ENCODE assay signal across 8 cellular contexts in genomic region chr16:89828870-89829629, GRCh38. TPM values are rescaled to one million over a fixed set of nuclear protein-coding genes. Genes with fewer than 3 reads are reported as not detected.
A peak's percentile ranks its signal among the peaks of the same experiment; 100 is the strongest.
DNase-seq lines count a peak whose midpoint lies in the region; ATAC-seq, FAIRE-seq and TF ChIP-seq lines count a peak whose summit lies in the region.

No MANE protein-coding gene starts in this region.

- H3K4me1 ChIP-seq in heart left ventricle (peaks cover 0 to 18% (median 11%) of the 10 kb centered on the region in 12 donors), GM12878 (ENCODE audit: control insufficient read depth, insufficient read depth, low read length) (no peaks in the 10 kb centered on the region), right lobe of liver (peaks cover 0 to 14% (median 0%) of the 10 kb centered on the region in 4 donors), uterus (no peaks in the 10 kb centered on the region)

- peak overlapping the region in 1 of 12 donors; percentile 44 for H3K27ac ChIP-seq in heart left ventricle
- H3K27ac ChIP-seq in GM12878 (ENCODE audit: control insufficient read depth, insufficient read depth): no peak overlapping the region
- H3K27ac ChIP-seq in right lobe of liver: peak overlapping the region in 1 of 3 donors; percentile 29
- no peak overlapping the region for H3K27ac ChIP-seq in uterus

- no peak for TF ChIP-seq POLR2A in heart left ventricle (IDR thresholded peaks at IDR 0.05)
- TF ChIP-seq POLR2A in GM12878 (IDR thresholded peaks at IDR 0.05; ENCODE audit: low read depth, low read length): no peak
- no peak for TF ChIP-seq POLR2A in right lobe of liver (IDR thresholded peaks at IDR 0.05)
- no peak for TF ChIP-seq POLR2A in uterus (IDR thresholded peaks at IDR 0.05)

- H3K27me3 ChIP-seq in heart left ventricle (peaks cover 0 to 12% (median 0%) of the 10 kb centered on the region in 9 donors), GM12878 (replicated peaks in 1 of 2; ENCODE audit: control insufficient read depth in 2 of 2, insufficient read depth in 2 of 2, low read length in 1 of 2) (peaks cover 1 to 3% of the 10 kb centered on the region in 2 experiments; a peak in 3 of 4 replicates), right lobe of liver (no peaks in the 10 kb centered on the region), uterus (no peaks in the 10 kb centered on the region)

- no peak for FAIRE-seq in GM12878 (lab: Jason Lieb, UNC)

- CTCF ChIA-PET in GM12878 (lab: Yijun Ruan, JAX): no interaction called here

- intact Hi-C loops in heart left ventricle (cut with DNase I) (no loop called here), cardiac septum (cut with DNase I) (no loop called here), GM12878 (cut with micrococcal nuclease; ENCODE audit: unreplicated experiment) (no loop called here), right lobe of liver (cut with DNase I) (loop anchor here in 1 of 2 donors (5.0 kb wide), 1 partner anchor 43 kb away; the partner anchor contains the start of gene TCF25), uterus (cut with DNase I; ENCODE audit: low total_unique reads) (no loop called here)

- WGBS in heart left ventricle, 4 donors: 15 to 16% (median 16%) methylated on average over 21 to 26 of the region's 26 CpGs
- 38% methylated on average over 15 of the region's 26 CpGs for WGBS in GM12878 (ENCODE audit: insufficient coverage, insufficient replicate concordance, low lambda C conversion rate, missing lambda C conversion rate)
- WGBS in right lobe of liver (ENCODE audit: insufficient coverage, low coverage, low lambda C conversion rate, missing lambda C conversion rate): 4% methylated on average over 21 of the region's 26 CpGs

- H3K9me3 ChIP-seq in heart left ventricle: no peaks in the 10 kb centered on the region
- no peaks in the 10 kb centered on the region for H3K9me3 ChIP-seq in GM12878 (replicated peaks; ENCODE audit: control insufficient read depth, insufficient read depth, low read length)
- no peaks in the 10 kb centered on the region for H3K9me3 ChIP-seq in right lobe of liver
- H3K9me3 ChIP-seq in uterus: no peaks in the 10 kb centered on the region

- DNase-seq in heart left ventricle (no peak), cardiac septum (ENCODE audit: low spot score) (no peak), GM12878 (ENCODE audit: low read depth, low spot score) (no peak), right lobe of liver (no peak), uterus (no peak), G401 (ENCODE audit: low spot score) (no peak)

- no peak for TF ChIP-seq RAD21 in GM12878 (IDR thresholded peaks at IDR 0.05; ENCODE audit: insufficient read depth, low read depth, low read length)

- H2AFZ ChIP-seq in GM12878 (ENCODE audit: control insufficient read depth, low read depth, low read length): no peak overlapping the region

- POLR2A ChIA-PET in GM12878 (lab: Charles Lee): interaction anchor here (0.6 kb wide), 1 partner anchor 114 kb away, joined by 3 read pairs; no protein-coding TSS in a partner anchor

- no peak for TF ChIP-seq EP300 in GM12878 (IDR thresholded peaks at IDR 0.05; ENCODE audit: borderline replicate concordance in 1 of 2, control insufficient read depth in 1 of 2, low read depth in 2 of 2, low read length in 2 of 2)

- SMC1A ChIA-PET in GM12878 (lab: Charles Lee; ENCODE audit: uncharacterized antibody, unreplicated experiment): interaction anchor here (0.6 kb wide), 1 partner anchor 34 kb away, joined by 3 read pairs; no protein-coding TSS in a partner anchor

- TF ChIP-seq CTCF in heart left ventricle (IDR thresholded peaks at IDR 0.05) (no peak), GM12878 (IDR thresholded peaks at IDR 0.05 in 2 of 3, conservative IDR thresholded peaks at IDR 0.05 in 1 of 3; ENCODE audit: control insufficient read depth in 2 of 3, extremely low read depth in 1 of 3, insufficient read depth in 1 of 3, low read depth in 3 of 3, low read length in 3 of 3) (no peak), right lobe of liver (IDR thresholded peaks at IDR 0.05) (no peak), uterus (IDR thresholded peaks at IDR 0.05) (no peak)

- no peaks in the 10 kb centered on the region for H3K36me3 ChIP-seq in heart left ventricle
- H3K36me3 ChIP-seq in GM12878 (ENCODE audit: control insufficient read depth in 2 of 2, insufficient read depth in 2 of 2, low read length in 1 of 2): no peaks in the 10 kb centered on the region
- no peaks in the 10 kb centered on the region for H3K36me3 ChIP-seq in right lobe of liver
- no peaks in the 10 kb centered on the region for H3K36me3 ChIP-seq in uterus

- H3K4me3 ChIP-seq in heart left ventricle: peak overlapping the region in 11 of 12 donors; percentile 8 to 79 (median 38)
- H3K4me3 ChIP-seq in GM12878: no peak overlapping the region
- peak overlapping the region; percentile 50 to 68 (median 50) for H3K4me3 ChIP-seq in right lobe of liver
- peak overlapping the region; percentile 10 to 36 for H3K4me3 ChIP-seq in uterus

- H3K9ac ChIP-seq in GM12878 (ENCODE audit: control insufficient read depth, insufficient read depth, low read length): no peak overlapping the region

- ATAC-seq in heart left ventricle (no peak), GM12878 (no peak), right lobe of liver (peak in 2 of 4 donors; percentile 2 to 24), HG02870 (IDR thresholded peaks at IDR 0.05; ENCODE audit: unreplicated experiment) (no peak), HG03439 (IDR thresholded peaks at IDR 0.05; ENCODE audit: unreplicated experiment) (no peak)

- H4K20me1 ChIP-seq in GM12878 (ENCODE audit: control insufficient read depth, insufficient read depth): no peaks in the 10 kb centered on the region

- in situ Hi-C loops in GM12878 (cut with MboI): no loop called here
- in situ Hi-C loops in G401 (cut with HindIII; ENCODE audit: low sequenced_read_pairs): no loop called here

- RAD21 ChIA-PET in GM12878 (lab: Charles Lee; ENCODE audit: unreplicated experiment): no interaction called here

- 0 out of 2 replicates have a peak overlapping the region, but pooled peaks have one; percentile 17 for H3K4me2 ChIP-seq in GM12878 (ENCODE audit: control insufficient read depth, insufficient read depth)

- BruUV-seq in GM12878 (replicated peaks; lab: Mats Ljungman, UMichigan): no TSS peak

- H3K79me2 ChIP-seq in GM12878 (ENCODE audit: control insufficient read depth, insufficient read depth, low read length): no peaks in the 10 kb centered on the region

RNA-seq across cellular contexts. Expression of gene SPIRE2, which starts 0.8 kb away (rescaled TPM):
- total RNA-seq in heart left ventricle: 1 to 10 TPM in 6 of 9 donors, under 1 TPM in 3; 0.31 to 2.3 (median 1.3) TPM
- under 1 TPM; 0.53 to 0.55 TPM for polyA plus RNA-seq in heart left ventricle
- 0.92 TPM for total RNA-seq in cardiac septum
- total RNA-seq in GM12878 (2013; cell fraction: nucleolus; rRNA removed): 0.64 and 1.8 TPM in 2 replicates
- 0.05 and 0.23 TPM in 2 replicates for total RNA-seq in GM12878 (2014; rRNA removed)
- total RNA-seq in GM12878 (2014; rRNA removed; fragmentation: Illumina TruSeq; extraction: Trizol): 0.27 and 0.32 TPM in 2 replicates
- total RNA-seq in GM12878 (2021): 0.35 and 0.64 TPM in 2 replicates
- polyA plus RNA-seq in GM12878 (2011; ENCODE audit: low read depth): not detected
- polyA plus RNA-seq in GM12878 (2011; rRNA removed): 0.04 TPM in 1 of 2 replicates, not detected in the other
- 0.10 TPM in 1 of 2 replicates, not detected in the other for polyA plus RNA-seq in GM12878 (2011; cell fraction: cytosol; rRNA removed)
- polyA plus RNA-seq in GM12878 (2011; cell fraction: nucleus; rRNA removed): 0.37 TPM in 2 replicates
- 0.15 and 0.17 TPM in 2 replicates for polyA plus RNA-seq in GM12878 (2012)
- 0.46 and 0.52 TPM in 2 replicates for polyA plus RNA-seq in GM12878 (2014; fragmentation: Illumina TruSeq; extraction: Trizol)
- polyA plus RNA-seq in GM12878 (2014; fragmentation: Nextera tagmentation; extraction: Ambion mirVana): under 1 TPM; 0.03 to 0.18 TPM
- 0.05 and 0.28 TPM in 2 replicates for polyA plus RNA-seq in GM12878 (2014; rRNA removed)
- polyA plus RNA-seq in GM12878 (2016; fragmentation: Nextera tagmentation; extraction: Ambion mirVana): under 1 TPM in 1 of 2 experiments, not detected in 1; 0.56 TPM
- polyA minus RNA-seq in GM12878 (2011; rRNA and poly(A)+ RNA removed): 0.67 TPM in 1 of 2 replicates, not detected in the other
- polyA minus RNA-seq in GM12878 (2011; cell fraction: cytosol; rRNA and poly(A)+ RNA removed): 0.40 and 1.2 TPM in 2 replicates
- 0.12 and 0.67 TPM in 2 replicates for polyA minus RNA-seq in GM12878 (2011; cell fraction: nucleus; rRNA and poly(A)+ RNA removed)
- total RNA-seq in right lobe of liver: 1 to 10 TPM; 4.8 to 7.8 (median 6.1) TPM
- 1 to 10 TPM; 1.2 to 7.5 (median 3.3) TPM for total RNA-seq in uterus
- 21.7 and 37.2 TPM in 2 replicates for total RNA-seq in G401 (2014; rRNA removed; shearing (Covaris generic))

RNA-seq across cellular contexts. Expression of gene FANCA, which starts 12.6 kb away (rescaled TPM):
- 10 to 100 TPM in 1 of 9 donors, 1 to 10 TPM in 4, under 1 TPM in 4; 0.50 to 10.1 (median 1.0) TPM for total RNA-seq in heart left ventricle
- 1 to 10 TPM; 1.1 to 4.0 TPM for polyA plus RNA-seq in heart left ventricle
- 1.0 TPM for total RNA-seq in cardiac septum
- 206 and 230 TPM in 2 replicates for total RNA-seq in GM12878 (2013; cell fraction: nucleolus; rRNA removed)
- total RNA-seq in GM12878 (2014; rRNA removed): 46.8 and 57.7 TPM in 2 replicates
- total RNA-seq in GM12878 (2014; rRNA removed; fragmentation: Illumina TruSeq; extraction: Trizol): 32.0 and 32.1 TPM in 2 replicates
- 64.3 and 84.5 TPM in 2 replicates for total RNA-seq in GM12878 (2021)
- polyA plus RNA-seq in GM12878 (2011; ENCODE audit: low read depth): 19.4 TPM
- 35.5 and 57.6 TPM in 2 replicates for polyA plus RNA-seq in GM12878 (2011; rRNA removed)
- 58.6 and 71.9 TPM in 2 replicates for polyA plus RNA-seq in GM12878 (2011; cell fraction: cytosol; rRNA removed)
- 314 and 366 TPM in 2 replicates for polyA plus RNA-seq in GM12878 (2011; cell fraction: nucleus; rRNA removed)
- polyA plus RNA-seq in GM12878 (2012): 28.7 and 32.6 TPM in 2 replicates
- polyA plus RNA-seq in GM12878 (2014; fragmentation: Illumina TruSeq; extraction: Trizol): 30.6 and 54.3 TPM in 2 replicates
- polyA plus RNA-seq in GM12878 (2014; fragmentation: Nextera tagmentation; extraction: Ambion mirVana): 1 to 10 TPM; 4.7 to 6.9 TPM
- polyA plus RNA-seq in GM12878 (2014; rRNA removed): 79.6 and 95.9 TPM in 2 replicates
- 10 to 100 TPM; 50.4 to 53.4 TPM for polyA plus RNA-seq in GM12878 (2016; fragmentation: Nextera tagmentation; extraction: Ambion mirVana)
- 86.9 and 95.3 TPM in 2 replicates for polyA minus RNA-seq in GM12878 (2011; rRNA and poly(A)+ RNA removed)
- 32.7 and 34.4 TPM in 2 replicates for polyA minus RNA-seq in GM12878 (2011; cell fraction: cytosol; rRNA and poly(A)+ RNA removed)
- 98.0 and 181 TPM in 2 replicates for polyA minus RNA-seq in GM12878 (2011; cell fraction: nucleus; rRNA and poly(A)+ RNA removed)
- 10 to 100 TPM in 1 of 6 experiments, 1 to 10 TPM in 5; 4.5 to 12.7 (median 8.3) TPM for total RNA-seq in right lobe of liver
- total RNA-seq in uterus: 10 to 100 TPM in 1 of 4 donors, 1 to 10 TPM in 1, under 1 TPM in 1, not detected in 1; 0.26 to 27.4 (median 2.4) TPM
- 24.0 and 36.2 TPM in 2 replicates for total RNA-seq in G401 (2014; rRNA removed; shearing (Covaris generic))

RNA-seq across cellular contexts. Expression of gene TCF25, which starts 44.3 kb away (rescaled TPM):
- 100 to 1,000 TPM in 5 of 9 donors, 10 to 100 TPM in 4; 75.8 to 115 (median 101) TPM for total RNA-seq in heart left ventricle
- polyA plus RNA-seq in heart left ventricle: 10 to 100 TPM; 52.5 to 96.4 TPM
- 106 TPM for total RNA-seq in cardiac septum
- 211 and 247 TPM in 2 replicates for total RNA-seq in GM12878 (2013; cell fraction: nucleolus; rRNA removed)
- total RNA-seq in GM12878 (2014; rRNA removed): 92.1 and 102 TPM in 2 replicates
- 47.1 and 52.7 TPM in 2 replicates for total RNA-seq in GM12878 (2014; rRNA removed; fragmentation: Illumina TruSeq; extraction: Trizol)
- 110 and 130 TPM in 2 replicates for total RNA-seq in GM12878 (2021)
- polyA plus RNA-seq in GM12878 (2011; ENCODE audit: low read depth): 79.7 TPM
- 70.2 and 87.7 TPM in 2 replicates for polyA plus RNA-seq in GM12878 (2011; rRNA removed)
- 92.9 and 118 TPM in 2 replicates for polyA plus RNA-seq in GM12878 (2011; cell fraction: cytosol; rRNA removed)
- polyA plus RNA-seq in GM12878 (2011; cell fraction: nucleus; rRNA removed): 274 and 357 TPM in 2 replicates
- 148 and 213 TPM in 2 replicates for polyA plus RNA-seq in GM12878 (2012)
- polyA plus RNA-seq in GM12878 (2014; fragmentation: Illumina TruSeq; extraction: Trizol): 42.7 and 82.1 TPM in 2 replicates
- polyA plus RNA-seq in GM12878 (2014; fragmentation: Nextera tagmentation; extraction: Ambion mirVana): 10 to 100 TPM in 1 of 2 experiments, 1 to 10 TPM in 1; 8.4 to 22.5 TPM
- 119 and 124 TPM in 2 replicates for polyA plus RNA-seq in GM12878 (2014; rRNA removed)
- polyA plus RNA-seq in GM12878 (2016; fragmentation: Nextera tagmentation; extraction: Ambion mirVana): 10 to 100 TPM; 91.1 to 96.6 TPM
- 51.9 and 78.2 TPM in 2 replicates for polyA minus RNA-seq in GM12878 (2011; rRNA and poly(A)+ RNA removed)
- 28.9 and 36.4 TPM in 2 replicates for polyA minus RNA-seq in GM12878 (2011; cell fraction: cytosol; rRNA and poly(A)+ RNA removed)
- 46.1 and 78.6 TPM in 2 replicates for polyA minus RNA-seq in GM12878 (2011; cell fraction: nucleus; rRNA and poly(A)+ RNA removed)
- 10 to 100 TPM; 66.6 to 91.6 (median 77.9) TPM for total RNA-seq in right lobe of liver
- total RNA-seq in uterus: 100 to 1,000 TPM in 2 of 4 donors, 10 to 100 TPM in 2; 60.3 to 221 (median 126) TPM
- total RNA-seq in G401 (2014; rRNA removed; shearing (Covaris generic)): 132 and 147 TPM in 2 replicates
